In genomic region chr11:111731839-111732238, GRCh38 we compare ENCODE assay signal across 1 cellular context.
TF ChIP-seq lines count a peak whose summit lies in the region.

No MANE protein-coding gene starts in this region.

TF ChIP-seq in GM23338, 12 proteins besides CTCF, POLR2A, EP300 and RAD21 (continued from another document):
- TF ChIP-seq ETS1 (IDR thresholded peaks at IDR 0.05): no peak
- no peak for TF ChIP-seq EZH2 (IDR thresholded peaks at IDR 0.05; ENCODE audit: low read depth, unreplicated experiment)
- TF ChIP-seq REST (IDR thresholded peaks at IDR 0.05; ENCODE audit: unreplicated experiment): no peak
- TF ChIP-seq POLR2AphosphoS5 (IDR thresholded peaks at IDR 0.05; ENCODE audit: low read depth): no peak
- no peak for TF ChIP-seq NANOG (IDR thresholded peaks at IDR 0.05; ENCODE audit: borderline replicate concordance)
- no peak for TF ChIP-seq STAT1 (IDR thresholded peaks at IDR 0.05; ENCODE audit: unreplicated experiment)
- no peak for TF ChIP-seq CREB1 (CRISPR knock-in tag; IDR thresholded peaks at IDR 0.05; ENCODE audit: low read depth)
